1 cellular context compared by ENCODE assay signal in the genomic region with DNA sequence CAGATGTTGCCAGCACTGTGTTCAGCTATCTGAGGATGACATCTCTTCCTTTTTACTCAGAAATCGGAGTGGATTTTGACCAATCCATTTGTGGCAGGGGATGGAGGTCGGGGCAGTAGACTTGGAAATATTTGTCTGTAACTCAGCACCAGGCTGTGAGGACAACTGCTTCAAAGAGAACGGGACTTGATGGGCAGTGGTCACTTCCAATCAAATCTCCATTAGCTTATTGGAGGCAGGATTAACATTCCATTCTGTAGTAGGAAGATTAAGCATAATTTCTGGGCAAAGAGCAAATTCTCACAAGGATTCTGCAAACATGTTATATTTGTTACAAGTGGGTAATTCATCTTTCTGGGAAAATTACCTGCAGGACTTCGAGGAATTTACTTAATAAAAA.
TF ChIP-seq lines count a peak whose summit lies in the region.

No MANE protein-coding gene starts in this region.

TF ChIP-seq in HepG2, 621 proteins besides CTCF, POLR2A, EP300 and RAD21:
- TF ChIP-seq NFYC (CRISPR knock-in tag; IDR thresholded peaks at IDR 0.05) (peak; percentile 43), IKZF1 (IDR thresholded peaks at IDR 0.05) (no peak), ETV5 (CRISPR knock-in tag; IDR thresholded peaks at IDR 0.05; ENCODE audit: borderline replicate concordance) (no peak), EEA1 (CRISPR knock-in tag; IDR thresholded peaks at IDR 0.05; ENCODE audit: borderline replicate concordance) (no peak), LCORL (IDR thresholded peaks at IDR 0.05) (no peak), LCORL (CRISPR knock-in tag; IDR thresholded peaks at IDR 0.05) (no peak), SP2 (CRISPR knock-in tag; IDR thresholded peaks at IDR 0.05) (peak; percentile 45; the same call in 1 of the 2 replicates), GPN1 (CRISPR knock-in tag; IDR thresholded peaks at IDR 0.05; ENCODE audit: borderline replicate concordance) (no peak), NCOR1 (IDR thresholded peaks at IDR 0.05; ENCODE audit: borderline replicate concordance, low read length) (no peak), ZBTB38 (CRISPR knock-in tag; IDR thresholded peaks at IDR 0.05) (no peak), ZNF747 (CRISPR knock-in tag; IDR thresholded peaks at IDR 0.05; ENCODE audit: borderline replicate concordance) (no peak), ZNF557 (CRISPR knock-in tag; IDR thresholded peaks at IDR 0.05) (no peak), HHEX (CRISPR knock-in tag; IDR thresholded peaks at IDR 0.05) (no peak), KAT8 (CRISPR knock-in tag; IDR thresholded peaks at IDR 0.05) (no peak), EED (CRISPR knock-in tag; IDR thresholded peaks at IDR 0.05) (no peak), ZKSCAN1 (IDR thresholded peaks at IDR 0.05; ENCODE audit: low read length) (no peak), SP1 (IDR thresholded peaks at IDR 0.05) (no peak), SP1 (CRISPR knock-in tag; IDR thresholded peaks at IDR 0.05) (no peak), ZNF615 (CRISPR knock-in tag; IDR thresholded peaks at IDR 0.05; ENCODE audit: borderline replicate concordance) (no peak)
- TF ChIP-seq, protein P1, sequence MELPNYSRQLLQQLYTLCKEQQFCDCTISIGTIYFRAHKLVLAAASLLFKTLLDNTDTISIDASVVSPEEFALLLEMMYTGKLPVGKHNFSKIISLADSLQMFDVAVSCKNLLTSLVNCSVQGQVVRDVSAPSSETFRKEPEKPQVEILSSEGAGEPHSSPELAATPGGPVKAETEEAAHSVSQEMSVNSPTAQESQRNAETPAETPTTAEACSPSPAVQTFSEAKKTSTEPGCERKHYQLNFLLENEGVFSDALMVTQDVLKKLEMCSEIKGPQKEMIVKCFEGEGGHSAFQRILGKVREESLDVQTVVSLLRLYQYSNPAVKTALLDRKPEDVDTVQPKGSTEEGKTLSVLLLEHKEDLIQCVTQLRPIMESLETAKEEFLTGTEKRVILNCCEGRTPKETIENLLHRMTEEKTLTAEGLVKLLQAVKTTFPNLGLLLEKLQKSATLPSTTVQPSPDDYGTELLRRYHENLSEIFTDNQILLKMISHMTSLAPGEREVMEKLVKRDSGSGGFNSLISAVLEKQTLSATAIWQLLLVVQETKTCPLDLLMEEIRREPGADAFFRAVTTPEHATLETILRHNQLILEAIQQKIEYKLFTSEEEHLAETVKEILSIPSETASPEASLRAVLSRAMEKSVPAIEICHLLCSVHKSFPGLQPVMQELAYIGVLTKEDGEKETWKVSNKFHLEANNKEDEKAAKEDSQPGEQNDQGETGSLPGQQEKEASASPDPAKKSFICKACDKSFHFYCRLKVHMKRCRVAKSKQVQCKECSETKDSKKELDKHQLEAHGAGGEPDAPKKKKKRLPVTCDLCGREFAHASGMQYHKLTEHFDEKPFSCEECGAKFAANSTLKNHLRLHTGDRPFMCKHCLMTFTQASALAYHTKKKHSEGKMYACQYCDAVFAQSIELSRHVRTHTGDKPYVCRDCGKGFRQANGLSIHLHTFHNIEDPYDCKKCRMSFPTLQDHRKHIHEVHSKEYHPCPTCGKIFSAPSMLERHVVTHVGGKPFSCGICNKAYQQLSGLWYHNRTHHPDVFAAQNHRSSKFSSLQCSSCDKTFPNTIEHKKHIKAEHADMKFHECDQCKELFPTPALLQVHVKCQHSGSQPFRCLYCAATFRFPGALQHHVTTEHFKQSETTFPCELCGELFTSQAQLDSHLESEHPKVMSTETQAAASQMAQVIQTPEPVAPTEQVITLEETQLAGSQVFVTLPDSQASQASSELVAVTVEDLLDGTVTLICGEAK (IDR thresholded peaks at IDR 0.05), result no peak
- TF ChIP-seq, protein P1 (CRISPR knock-in tag; IDR thresholded peaks at IDR 0.05), result no peak
- TF ChIP-seq, protein P2, sequence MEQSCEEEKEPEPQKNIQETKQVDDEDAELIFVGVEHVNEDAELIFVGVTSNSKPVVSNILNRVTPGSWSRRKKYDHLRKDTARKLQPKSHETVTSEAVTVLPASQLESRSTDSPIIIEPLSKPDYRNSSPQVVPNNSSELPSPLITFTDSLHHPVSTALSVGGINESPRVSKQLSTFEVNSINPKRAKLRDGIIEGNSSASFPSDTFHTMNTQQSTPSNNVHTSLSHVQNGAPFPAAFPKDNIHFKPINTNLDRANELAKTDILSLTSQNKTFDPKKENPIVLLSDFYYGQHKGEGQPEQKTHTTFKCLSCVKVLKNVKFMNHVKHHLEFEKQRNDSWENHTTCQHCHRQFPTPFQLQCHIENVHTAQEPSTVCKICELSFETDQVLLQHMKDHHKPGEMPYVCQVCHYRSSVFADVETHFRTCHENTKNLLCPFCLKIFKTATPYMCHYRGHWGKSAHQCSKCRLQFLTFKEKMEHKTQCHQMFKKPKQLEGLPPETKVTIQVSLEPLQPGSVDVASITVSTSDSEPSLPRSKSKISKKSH (CRISPR knock-in tag; IDR thresholded peaks at IDR 0.05; ENCODE audit: borderline replicate concordance), result no peak
- TF ChIP-seq, protein P3, sequence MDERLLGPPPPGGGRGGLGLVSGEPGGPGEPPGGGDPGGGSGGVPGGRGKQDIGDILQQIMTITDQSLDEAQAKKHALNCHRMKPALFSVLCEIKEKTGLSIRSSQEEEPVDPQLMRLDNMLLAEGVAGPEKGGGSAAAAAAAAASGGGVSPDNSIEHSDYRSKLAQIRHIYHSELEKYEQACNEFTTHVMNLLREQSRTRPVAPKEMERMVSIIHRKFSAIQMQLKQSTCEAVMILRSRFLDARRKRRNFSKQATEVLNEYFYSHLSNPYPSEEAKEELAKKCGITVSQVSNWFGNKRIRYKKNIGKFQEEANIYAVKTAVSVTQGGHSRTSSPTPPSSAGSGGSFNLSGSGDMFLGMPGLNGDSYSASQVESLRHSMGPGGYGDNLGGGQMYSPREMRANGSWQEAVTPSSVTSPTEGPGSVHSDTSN (CRISPR knock-in tag; IDR thresholded peaks at IDR 0.05), result peak; percentile 56; the same call in 1 of the 2 replicates
